ENCODE assay signal across 2 cellular contexts in the genomic region with DNA sequence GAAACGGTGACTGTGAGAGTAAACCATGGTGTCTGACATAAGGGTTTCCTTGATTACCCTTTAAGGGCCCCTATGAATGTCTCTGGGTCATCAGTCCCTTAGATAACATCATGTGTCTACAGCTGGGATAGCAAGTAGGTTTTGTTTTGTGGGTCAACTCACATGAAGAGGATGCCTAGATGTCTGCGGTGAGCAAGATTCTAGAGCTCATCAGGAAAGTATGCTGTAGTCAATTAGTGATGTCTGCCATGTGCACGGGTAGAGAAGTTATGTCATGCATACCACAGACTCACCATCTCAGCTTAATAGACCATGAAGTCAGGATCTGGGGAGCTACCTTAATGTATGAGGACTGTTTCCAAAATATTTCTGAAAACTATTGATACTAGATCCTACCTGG.
A peak's percentile ranks its signal among the peaks of the same experiment; 100 is the strongest.
TF ChIP-seq lines count a peak whose summit lies in the region.

No MANE protein-coding gene starts in this region.

TF ChIP-seq in IMR-90, 13 proteins besides CTCF, POLR2A, EP300 and RAD21:
- no peak for TF ChIP-seq FOS (IDR thresholded peaks at IDR 0.05; ENCODE audit: low read depth, low read length)
- TF ChIP-seq, protein P1, sequence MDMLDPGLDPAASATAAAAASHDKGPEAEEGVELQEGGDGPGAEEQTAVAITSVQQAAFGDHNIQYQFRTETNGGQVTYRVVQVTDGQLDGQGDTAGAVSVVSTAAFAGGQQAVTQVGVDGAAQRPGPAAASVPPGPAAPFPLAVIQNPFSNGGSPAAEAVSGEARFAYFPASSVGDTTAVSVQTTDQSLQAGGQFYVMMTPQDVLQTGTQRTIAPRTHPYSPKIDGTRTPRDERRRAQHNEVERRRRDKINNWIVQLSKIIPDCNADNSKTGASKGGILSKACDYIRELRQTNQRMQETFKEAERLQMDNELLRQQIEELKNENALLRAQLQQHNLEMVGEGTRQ (IDR thresholded peaks at IDR 0.05; ENCODE audit: low read depth, low read length): no peak
- no peak for TF ChIP-seq ELK1 (IDR thresholded peaks at IDR 0.05; ENCODE audit: borderline replicate concordance, low read depth, low read length)
- no peak for TF ChIP-seq CEBPB (IDR thresholded peaks at IDR 0.05; ENCODE audit: low read depth, low read length)
- TF ChIP-seq MXI1 (IDR thresholded peaks at IDR 0.05; ENCODE audit: borderline replicate concordance, low read depth, low read length): no peak
- TF ChIP-seq RFX5 (IDR thresholded peaks at IDR 0.05; ENCODE audit: low read depth, low read length): no peak

TF ChIP-seq in K562, 482 proteins besides CTCF, POLR2A, EP300 and RAD21:
- TF ChIP-seq ZNF23 (CRISPR knock-in tag; IDR thresholded peaks at IDR 0.05) (0 out of 2 replicates have a peak, but pooled peaks have one; percentile 37), ELF4 (CRISPR knock-in tag; IDR thresholded peaks at IDR 0.05) (no peak)
